ENCODE assay signal across 8 cellular contexts in the genomic region with DNA sequence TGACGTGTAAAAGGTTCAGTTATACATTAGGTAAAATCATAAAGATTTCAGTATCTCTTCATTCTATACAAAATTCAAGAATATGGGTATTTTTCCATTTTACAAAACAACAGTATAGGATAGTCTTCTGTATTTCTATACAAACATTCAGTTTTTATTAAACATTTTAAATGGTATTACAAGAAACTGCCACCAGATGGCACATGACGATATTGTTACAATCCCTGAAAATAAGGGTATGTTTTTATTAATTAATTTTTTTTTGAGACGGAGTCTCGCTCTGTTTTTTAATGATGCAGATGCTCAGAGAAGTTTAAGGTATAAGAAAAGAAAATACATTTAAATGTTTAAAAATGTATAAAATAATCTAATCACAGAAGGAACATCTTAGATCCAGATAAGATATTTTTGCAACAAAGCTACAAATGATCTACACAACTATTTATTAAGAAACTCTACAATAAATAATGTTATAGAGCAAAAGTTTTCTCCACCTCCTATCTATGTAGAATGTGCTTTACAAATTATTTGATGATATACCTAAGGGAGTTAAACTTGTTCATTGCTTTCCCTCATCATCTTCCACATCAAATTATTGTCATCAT.
DNase-seq lines count a peak whose midpoint lies in the region; ATAC-seq, FAIRE-seq and TF ChIP-seq lines count a peak whose summit lies in the region.

No MANE protein-coding gene starts in this region.

- H3K27me3 ChIP-seq in tibial artery, result no peaks in the 10 kb centered on the region

- no peak overlapping the region for H3K4me3 ChIP-seq in tibial artery

- H3K36me3 ChIP-seq in tibial artery, result no peaks in the 10 kb centered on the region

- no peak overlapping the region for H3K27ac ChIP-seq in tibial artery

- peak; percentile 73 for DNase-seq in DMS53 (lab: John Stamatoyannopoulos, UW)
- DNase-seq in NCI-H1694 treated with DMSO at 0.1 percent for 48 hours (lab: John Stamatoyannopoulos, UW), result peak; percentile 79
- peak; percentile 53 for DNase-seq in amniotic epithelial cell (ENCODE audit: low read depth)
- DNase-seq in iPS-NIHi11 (ENCODE audit: low spot score), result peak; percentile 11
- DNase-seq in tibial artery, result no peak
- no peak for DNase-seq in HK-2 (ENCODE audit: unreplicated experiment)

- TF ChIP-seq CTCF in tibial artery (IDR thresholded peaks at IDR 0.05), result peak; percentile 62 to 65

- H3K4me1 ChIP-seq in tibial artery, result no peaks in the 10 kb centered on the region

- H3K9me3 ChIP-seq in tibial artery, result no peaks in the 10 kb centered on the region

- ATAC-seq in GM19351 (IDR thresholded peaks at IDR 0.05; ENCODE audit: unreplicated experiment), result no peak

- intact Hi-C loops in tibial artery (cut with DNase I; ENCODE audit: low total_unique reads), result loop anchor here (10.0 kb wide), 2 partner anchors 99 to 449 kb away; no protein-coding TSS in a partner anchor

- peak; percentile 98 for FAIRE-seq in A204.1 (lab: Jason Lieb, UNC)

Comparison
In these comparisons a context has a peak if more than half of its experiments do, and no peak if none do; other contexts are left out.
1. DNase-seq: peak in DMS53 (single experiment), NCI-H1694 treated with DMSO at 0.1 percent for 48 hours (single experiment), amniotic epithelial cell (single experiment) and iPS-NIHi11 (single experiment); none in tibial artery (0 of 2) and HK-2 (single experiment).